19 cellular contexts compared by ENCODE assay signal in genomic region chr3:29346828-29347227, GRCh38.
DNase-seq lines count a peak whose midpoint lies in the region; ATAC-seq and TF ChIP-seq lines count a peak whose summit lies in the region.
"Had no signal": no experiment of that assay in that cellular context is flagged by ENCODE, and none has a peak within 500 bp of the region (broad histone marks: within the 10 kb centered on the region; RNA-seq: fewer than 3 reads in every experiment).

No MANE protein-coding gene starts in this region.

- no peaks in the 10 kb centered on the region for H3F3A ChIP-seq in MM.1S (ENCODE audit: insufficient read depth, low read length)

- no peaks in the 10 kb centered on the region for H3K9me3 ChIP-seq in MM.1S (replicated peaks; ENCODE audit: insufficient read depth, low read length)
- H3K9me3 ChIP-seq: A549, esophagus squamous epithelium, MG63, psoas muscle, tibial artery had no signal

- in situ Hi-C loops in ACHN (cut with HindIII; ENCODE audit: low pct_ligation_motif_present, low pct_unique_long_range_greater_than_20kb, low sequenced_read_pairs), result no loop called here

- no peaks in the 10 kb centered on the region for H3K36me3 ChIP-seq in MM.1S (replicated peaks; ENCODE audit: insufficient read depth, low read length)
- H3K36me3 ChIP-seq: esophagus squamous epithelium, MG63 had no signal

- peak overlapping the region; percentile 53 for H3K27ac Mint-ChIP-seq in HFFc6
- H3K27ac Mint-ChIP-seq: activated B cell treated with CpG ODN at 0.5 μM for 24 hours had no signal

- no peak overlapping the region for H2AFZ ChIP-seq in MM.1S (ENCODE audit: low read length)

- H3K27me3 Mint-ChIP-seq in HFFc6 (ENCODE audit: insufficient read depth), result peaks cover 2% of the 10 kb centered on the region; the same call in 1 of the 2 replicates
- H3K27me3 Mint-ChIP-seq: activated B cell treated with CpG ODN at 0.5 μM for 24 hours had no signal

- H3K4me3 Mint-ChIP-seq in HFFc6, result no peak overlapping the region; the same call in 1 of the 2 replicates
- H3K4me3 Mint-ChIP-seq: activated B cell treated with CpG ODN at 0.5 μM for 24 hours had no signal

- no peaks in the 10 kb centered on the region for H3K4me1 ChIP-seq in MM.1S (ENCODE audit: low read length)
- H3K4me1 ChIP-seq: esophagus squamous epithelium had no signal

- H3K4me1 Mint-ChIP-seq in HFFc6 (ENCODE audit: low read depth), result peaks cover 40% of the 10 kb centered on the region
- H3K4me1 Mint-ChIP-seq: activated B cell treated with CpG ODN at 0.5 μM for 24 hours had no signal

- ATAC-seq in GM19351 (IDR thresholded peaks at IDR 0.05; ENCODE audit: unreplicated experiment) (no peak), GM18861 (IDR thresholded peaks at IDR 0.05; ENCODE audit: unreplicated experiment) (no peak), HG03196 (IDR thresholded peaks at IDR 0.05; ENCODE audit: unreplicated experiment) (no peak)
- ATAC-seq: A549, psoas muscle had no signal

- peak; percentile 23; the same call in 1 of the 2 replicates for TF ChIP-seq CTCF in HFFc6 (IDR thresholded peaks at IDR 0.05)
- no peak for TF ChIP-seq CTCF in MM.1S (IDR thresholded peaks at IDR 0.05; ENCODE audit: low read length)

- H3K79me2 ChIP-seq in MM.1S (ENCODE audit: low read length), result no peaks in the 10 kb centered on the region

- no peak overlapping the region for H3K4me2 ChIP-seq in MM.1S (ENCODE audit: low read depth, low read length)
- H3K4me2 ChIP-seq: A549 had no signal

- no peak overlapping the region for H3K9ac ChIP-seq in MM.1S (ENCODE audit: low read length)

- H3K9me3 Mint-ChIP-seq in HFFc6, result no peaks in the 10 kb centered on the region
- H3K9me3 Mint-ChIP-seq: activated B cell treated with CpG ODN at 0.5 μM for 24 hours had no signal

- H3K27me3 ChIP-seq in MM.1S (replicated peaks; ENCODE audit: insufficient read depth, low read length), result no peaks in the 10 kb centered on the region
- H3K27me3 ChIP-seq: esophagus squamous epithelium, MG63, tibial artery had no signal

- H3K4me3 ChIP-seq in MM.1S (ENCODE audit: low read length), result no peak overlapping the region
- H3K4me3 ChIP-seq: A549, esophagus squamous epithelium, MG63, psoas muscle, tibial artery had no signal

- H3K27ac ChIP-seq in MM.1S (ENCODE audit: low read length), result no peak overlapping the region
- H3K27ac ChIP-seq: A549, esophagus squamous epithelium, HL-60, psoas muscle, tibial artery had no signal

- peaks cover 10% of the 10 kb centered on the region; the same call in 1 of the 2 replicates for H3K36me3 Mint-ChIP-seq in HFFc6 (ENCODE audit: low read depth)

- no peaks in the 10 kb centered on the region for H3K9me2 ChIP-seq in MM.1S (replicated peaks; ENCODE audit: insufficient read depth, low read length)

- H4K20me1 ChIP-seq in MM.1S (ENCODE audit: insufficient read depth, low read length), result no peaks in the 10 kb centered on the region

- DNase-seq in ACHN (peak; percentile 39), HFFc6 (peak; percentile 78), amniotic epithelial cell (ENCODE audit: low read depth) (peak; percentile 41), glomerular visceral epithelial cell (ENCODE audit: extremely low spot score) (peak; percentile 50), MM.1S (no peak)
- DNase-seq: activated B cell treated with CpG ODN at 0.5 μM for 24 hours; cortex of kidney; DMS153; esophagus squamous epithelium; MG63; NCI-H2107; psoas muscle; stimulated activated CD4-positive, alpha-beta T cell treated with anti-CD3 and anti-CD28 coated beads, Interleukin-1b, Interleukin-23, amount 100 ng/mL, for 48 hours; tibial artery had no signal
